1 cellular context compared by ENCODE assay signal in the genomic region with DNA sequence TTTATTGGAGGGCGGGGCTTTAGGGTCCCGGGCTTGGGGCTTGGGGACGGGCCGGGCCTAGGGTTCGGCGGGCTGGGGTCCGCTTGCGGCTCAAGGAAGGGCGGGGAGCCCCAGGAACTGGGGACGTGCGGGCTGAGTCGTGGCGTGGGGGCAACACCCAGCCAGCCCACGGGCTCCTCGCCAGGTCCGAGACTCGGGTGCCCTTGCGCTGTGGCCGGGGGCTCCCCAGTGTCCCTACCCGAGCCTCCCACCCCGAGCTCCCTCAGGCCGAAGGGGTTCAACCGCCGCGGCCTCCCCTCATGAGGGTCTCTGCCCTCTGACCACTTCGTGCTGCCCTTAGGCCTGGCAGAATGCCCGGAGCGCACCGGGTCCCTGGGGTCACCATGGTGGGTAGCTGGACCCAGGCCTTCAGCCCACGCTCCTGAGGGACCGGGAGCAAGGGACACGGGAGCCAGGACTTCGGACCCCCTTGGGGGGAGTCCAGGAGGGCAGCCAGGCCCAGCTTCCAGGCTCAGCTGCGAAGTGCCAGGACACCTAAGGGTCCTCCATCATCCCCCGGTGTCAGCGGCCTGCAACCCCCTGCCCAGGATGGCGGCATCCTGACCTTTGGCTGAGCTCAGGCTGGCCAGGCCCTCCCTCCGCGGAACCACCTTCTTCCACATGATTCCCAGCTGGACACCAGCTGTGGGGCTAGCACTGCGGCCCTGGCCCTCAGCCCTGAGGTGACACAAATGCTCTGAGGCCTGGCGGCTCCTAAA.
TF ChIP-seq lines count a peak whose summit lies in the region.

No MANE protein-coding gene starts in this region.

TF ChIP-seq in HepG2, 621 proteins besides CTCF, POLR2A, EP300 and RAD21 (continued from another document and continues in another):
- TF ChIP-seq ZNF773 (CRISPR knock-in tag; IDR thresholded peaks at IDR 0.05; ENCODE audit: borderline replicate concordance): no peak
- TF ChIP-seq, protein P1, sequence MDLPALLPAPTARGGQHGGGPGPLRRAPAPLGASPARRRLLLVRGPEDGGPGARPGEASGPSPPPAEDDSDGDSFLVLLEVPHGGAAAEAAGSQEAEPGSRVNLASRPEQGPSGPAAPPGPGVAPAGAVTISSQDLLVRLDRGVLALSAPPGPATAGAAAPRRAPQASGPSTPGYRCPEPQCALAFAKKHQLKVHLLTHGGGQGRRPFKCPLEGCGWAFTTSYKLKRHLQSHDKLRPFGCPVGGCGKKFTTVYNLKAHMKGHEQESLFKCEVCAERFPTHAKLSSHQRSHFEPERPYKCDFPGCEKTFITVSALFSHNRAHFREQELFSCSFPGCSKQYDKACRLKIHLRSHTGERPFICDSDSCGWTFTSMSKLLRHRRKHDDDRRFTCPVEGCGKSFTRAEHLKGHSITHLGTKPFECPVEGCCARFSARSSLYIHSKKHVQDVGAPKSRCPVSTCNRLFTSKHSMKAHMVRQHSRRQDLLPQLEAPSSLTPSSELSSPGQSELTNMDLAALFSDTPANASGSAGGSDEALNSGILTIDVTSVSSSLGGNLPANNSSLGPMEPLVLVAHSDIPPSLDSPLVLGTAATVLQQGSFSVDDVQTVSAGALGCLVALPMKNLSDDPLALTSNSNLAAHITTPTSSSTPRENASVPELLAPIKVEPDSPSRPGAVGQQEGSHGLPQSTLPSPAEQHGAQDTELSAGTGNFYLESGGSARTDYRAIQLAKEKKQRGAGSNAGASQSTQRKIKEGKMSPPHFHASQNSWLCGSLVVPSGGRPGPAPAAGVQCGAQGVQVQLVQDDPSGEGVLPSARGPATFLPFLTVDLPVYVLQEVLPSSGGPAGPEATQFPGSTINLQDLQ (CRISPR knock-in tag; IDR thresholded peaks at IDR 0.05): peak; percentile 58; the same call in 1 of the 2 replicates
- TF ChIP-seq FOXC1 (CRISPR knock-in tag; IDR thresholded peaks at IDR 0.05; ENCODE audit: borderline replicate concordance): no peak; the same call in 1 of the 2 replicates
- no peak for TF ChIP-seq ZNF841 (CRISPR knock-in tag; IDR thresholded peaks at IDR 0.05; ENCODE audit: borderline replicate concordance)
- TF ChIP-seq NR2F1 (CRISPR knock-in tag; IDR thresholded peaks at IDR 0.05): peak; percentile 27 to 43; a peak in 1 of 4 replicates
- TF ChIP-seq POGZ (CRISPR knock-in tag; IDR thresholded peaks at IDR 0.05): no peak
- TF ChIP-seq, protein P2, sequence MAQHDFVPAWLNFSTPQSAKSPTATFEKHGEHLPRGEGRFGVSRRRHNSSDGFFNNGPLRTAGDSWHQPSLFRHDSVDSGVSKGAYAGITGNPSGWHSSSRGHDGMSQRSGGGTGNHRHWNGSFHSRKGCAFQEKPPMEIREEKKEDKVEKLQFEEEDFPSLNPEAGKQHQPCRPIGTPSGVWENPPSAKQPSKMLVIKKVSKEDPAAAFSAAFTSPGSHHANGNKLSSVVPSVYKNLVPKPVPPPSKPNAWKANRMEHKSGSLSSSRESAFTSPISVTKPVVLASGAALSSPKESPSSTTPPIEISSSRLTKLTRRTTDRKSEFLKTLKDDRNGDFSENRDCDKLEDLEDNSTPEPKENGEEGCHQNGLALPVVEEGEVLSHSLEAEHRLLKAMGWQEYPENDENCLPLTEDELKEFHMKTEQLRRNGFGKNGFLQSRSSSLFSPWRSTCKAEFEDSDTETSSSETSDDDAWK (CRISPR knock-in tag; IDR thresholded peaks at IDR 0.05): no peak
- TF ChIP-seq SRSF1 (optimal IDR thresholded peaks at IDR 0.05; ENCODE audit: low read depth, low read length): no peak
- TF ChIP-seq, protein P3, sequence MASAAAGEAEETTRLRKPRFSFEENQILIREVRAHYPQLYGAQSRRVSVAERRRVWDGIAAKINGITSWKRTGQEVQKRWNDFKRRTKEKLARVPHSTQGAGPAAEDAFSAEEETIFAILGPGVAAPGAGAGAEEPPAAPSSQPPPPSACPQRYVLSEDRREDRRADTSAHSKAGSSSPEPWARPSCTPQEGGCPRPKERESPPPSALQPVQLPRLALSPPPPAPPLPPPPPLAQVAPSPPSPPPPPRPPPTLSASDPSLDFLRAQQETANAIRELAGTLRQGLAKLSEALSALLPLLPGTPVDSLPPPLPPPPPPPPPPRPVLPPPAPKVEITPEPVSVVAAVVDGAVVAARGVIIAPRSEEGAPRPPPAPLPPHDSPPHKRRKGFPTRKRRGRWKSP (CRISPR knock-in tag; IDR thresholded peaks at IDR 0.05): no peak
- no peak for TF ChIP-seq ZNF563 (CRISPR knock-in tag; IDR thresholded peaks at IDR 0.05)
- no peak for TF ChIP-seq ZNF674 (CRISPR knock-in tag; IDR thresholded peaks at IDR 0.05; ENCODE audit: low read depth)
- TF ChIP-seq HIVEP1 (CRISPR knock-in tag; IDR thresholded peaks at IDR 0.05): peak; percentile 54
- TF ChIP-seq, protein P4, sequence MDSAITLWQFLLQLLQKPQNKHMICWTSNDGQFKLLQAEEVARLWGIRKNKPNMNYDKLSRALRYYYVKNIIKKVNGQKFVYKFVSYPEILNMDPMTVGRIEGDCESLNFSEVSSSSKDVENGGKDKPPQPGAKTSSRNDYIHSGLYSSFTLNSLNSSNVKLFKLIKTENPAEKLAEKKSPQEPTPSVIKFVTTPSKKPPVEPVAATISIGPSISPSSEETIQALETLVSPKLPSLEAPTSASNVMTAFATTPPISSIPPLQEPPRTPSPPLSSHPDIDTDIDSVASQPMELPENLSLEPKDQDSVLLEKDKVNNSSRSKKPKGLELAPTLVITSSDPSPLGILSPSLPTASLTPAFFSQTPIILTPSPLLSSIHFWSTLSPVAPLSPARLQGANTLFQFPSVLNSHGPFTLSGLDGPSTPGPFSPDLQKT (CRISPR knock-in tag; IDR thresholded peaks at IDR 0.05; ENCODE audit: borderline replicate concordance): no peak
- TF ChIP-seq KLF12 (CRISPR knock-in tag; IDR thresholded peaks at IDR 0.05; ENCODE audit: borderline replicate concordance): 0 out of 2 replicates have a peak, but pooled peaks have one; percentile 8
- no peak; the same call in 1 of the 2 replicates for TF ChIP-seq ARNTL (CRISPR knock-in tag; IDR thresholded peaks at IDR 0.05)
- TF ChIP-seq TOPORS (CRISPR knock-in tag; IDR thresholded peaks at IDR 0.05): no peak
- TF ChIP-seq, protein P5, sequence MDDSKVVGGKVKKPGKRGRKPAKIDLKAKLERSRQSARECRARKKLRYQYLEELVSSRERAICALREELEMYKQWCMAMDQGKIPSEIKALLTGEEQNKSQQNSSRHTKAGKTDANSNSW (CRISPR knock-in tag; IDR thresholded peaks at IDR 0.05; ENCODE audit: borderline replicate concordance): no peak
- TF ChIP-seq SSRP1 (CRISPR knock-in tag; IDR thresholded peaks at IDR 0.05): no peak
- TF ChIP-seq ZNF709 (CRISPR knock-in tag; IDR thresholded peaks at IDR 0.05): no peak
- TF ChIP-seq ZNF883 (CRISPR knock-in tag; IDR thresholded peaks at IDR 0.05; ENCODE audit: not compliant biosample characterization): no peak
- no peak for TF ChIP-seq ZNF589 (CRISPR knock-in tag; conservative IDR thresholded peaks at IDR 0.05)
- TF ChIP-seq MXD4 (CRISPR knock-in tag; IDR thresholded peaks at IDR 0.05): no peak
- TF ChIP-seq, protein P6, sequence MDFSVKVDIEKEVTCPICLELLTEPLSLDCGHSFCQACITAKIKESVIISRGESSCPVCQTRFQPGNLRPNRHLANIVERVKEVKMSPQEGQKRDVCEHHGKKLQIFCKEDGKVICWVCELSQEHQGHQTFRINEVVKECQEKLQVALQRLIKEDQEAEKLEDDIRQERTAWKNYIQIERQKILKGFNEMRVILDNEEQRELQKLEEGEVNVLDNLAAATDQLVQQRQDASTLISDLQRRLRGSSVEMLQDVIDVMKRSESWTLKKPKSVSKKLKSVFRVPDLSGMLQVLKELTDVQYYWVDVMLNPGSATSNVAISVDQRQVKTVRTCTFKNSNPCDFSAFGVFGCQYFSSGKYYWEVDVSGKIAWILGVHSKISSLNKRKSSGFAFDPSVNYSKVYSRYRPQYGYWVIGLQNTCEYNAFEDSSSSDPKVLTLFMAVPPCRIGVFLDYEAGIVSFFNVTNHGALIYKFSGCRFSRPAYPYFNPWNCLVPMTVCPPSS (IDR thresholded peaks at IDR 0.05): no peak
- TF ChIP-seq, protein P7, sequence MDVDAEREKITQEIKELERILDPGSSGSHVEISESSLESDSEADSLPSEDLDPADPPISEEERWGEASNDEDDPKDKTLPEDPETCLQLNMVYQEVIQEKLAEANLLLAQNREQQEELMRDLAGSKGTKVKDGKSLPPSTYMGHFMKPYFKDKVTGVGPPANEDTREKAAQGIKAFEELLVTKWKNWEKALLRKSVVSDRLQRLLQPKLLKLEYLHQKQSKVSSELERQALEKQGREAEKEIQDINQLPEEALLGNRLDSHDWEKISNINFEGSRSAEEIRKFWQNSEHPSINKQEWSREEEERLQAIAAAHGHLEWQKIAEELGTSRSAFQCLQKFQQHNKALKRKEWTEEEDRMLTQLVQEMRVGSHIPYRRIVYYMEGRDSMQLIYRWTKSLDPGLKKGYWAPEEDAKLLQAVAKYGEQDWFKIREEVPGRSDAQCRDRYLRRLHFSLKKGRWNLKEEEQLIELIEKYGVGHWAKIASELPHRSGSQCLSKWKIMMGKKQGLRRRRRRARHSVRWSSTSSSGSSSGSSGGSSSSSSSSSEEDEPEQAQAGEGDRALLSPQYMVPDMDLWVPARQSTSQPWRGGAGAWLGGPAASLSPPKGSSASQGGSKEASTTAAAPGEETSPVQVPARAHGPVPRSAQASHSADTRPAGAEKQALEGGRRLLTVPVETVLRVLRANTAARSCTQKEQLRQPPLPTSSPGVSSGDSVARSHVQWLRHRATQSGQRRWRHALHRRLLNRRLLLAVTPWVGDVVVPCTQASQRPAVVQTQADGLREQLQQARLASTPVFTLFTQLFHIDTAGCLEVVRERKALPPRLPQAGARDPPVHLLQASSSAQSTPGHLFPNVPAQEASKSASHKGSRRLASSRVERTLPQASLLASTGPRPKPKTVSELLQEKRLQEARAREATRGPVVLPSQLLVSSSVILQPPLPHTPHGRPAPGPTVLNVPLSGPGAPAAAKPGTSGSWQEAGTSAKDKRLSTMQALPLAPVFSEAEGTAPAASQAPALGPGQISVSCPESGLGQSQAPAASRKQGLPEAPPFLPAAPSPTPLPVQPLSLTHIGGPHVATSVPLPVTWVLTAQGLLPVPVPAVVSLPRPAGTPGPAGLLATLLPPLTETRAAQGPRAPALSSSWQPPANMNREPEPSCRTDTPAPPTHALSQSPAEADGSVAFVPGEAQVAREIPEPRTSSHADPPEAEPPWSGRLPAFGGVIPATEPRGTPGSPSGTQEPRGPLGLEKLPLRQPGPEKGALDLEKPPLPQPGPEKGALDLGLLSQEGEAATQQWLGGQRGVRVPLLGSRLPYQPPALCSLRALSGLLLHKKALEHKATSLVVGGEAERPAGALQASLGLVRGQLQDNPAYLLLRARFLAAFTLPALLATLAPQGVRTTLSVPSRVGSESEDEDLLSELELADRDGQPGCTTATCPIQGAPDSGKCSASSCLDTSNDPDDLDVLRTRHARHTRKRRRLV (CRISPR knock-in tag; IDR thresholded peaks at IDR 0.05): no peak
- no peak for TF ChIP-seq CCDC6 (CRISPR knock-in tag; IDR thresholded peaks at IDR 0.05)
- TF ChIP-seq, protein P8, sequence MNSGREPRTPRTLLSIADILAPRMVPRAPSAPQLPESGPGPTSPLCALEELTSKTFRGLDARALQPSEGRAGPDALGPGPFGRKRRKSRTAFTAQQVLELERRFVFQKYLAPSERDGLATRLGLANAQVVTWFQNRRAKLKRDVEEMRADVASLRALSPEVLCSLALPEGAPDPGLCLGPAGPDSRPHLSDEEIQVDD (CRISPR knock-in tag; IDR thresholded peaks at IDR 0.05; ENCODE audit: borderline replicate concordance): 0 out of 2 replicates have a peak, but pooled peaks have one; percentile 19
- TF ChIP-seq, protein P9, sequence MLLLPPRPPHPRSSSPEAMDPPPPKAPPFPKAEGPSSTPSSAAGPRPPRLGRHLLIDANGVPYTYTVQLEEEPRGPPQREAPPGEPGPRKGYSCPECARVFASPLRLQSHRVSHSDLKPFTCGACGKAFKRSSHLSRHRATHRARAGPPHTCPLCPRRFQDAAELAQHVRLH (CRISPR knock-in tag; IDR thresholded peaks at IDR 0.05; ENCODE audit: borderline replicate concordance, low read depth): no peak
- TF ChIP-seq, protein P10, sequence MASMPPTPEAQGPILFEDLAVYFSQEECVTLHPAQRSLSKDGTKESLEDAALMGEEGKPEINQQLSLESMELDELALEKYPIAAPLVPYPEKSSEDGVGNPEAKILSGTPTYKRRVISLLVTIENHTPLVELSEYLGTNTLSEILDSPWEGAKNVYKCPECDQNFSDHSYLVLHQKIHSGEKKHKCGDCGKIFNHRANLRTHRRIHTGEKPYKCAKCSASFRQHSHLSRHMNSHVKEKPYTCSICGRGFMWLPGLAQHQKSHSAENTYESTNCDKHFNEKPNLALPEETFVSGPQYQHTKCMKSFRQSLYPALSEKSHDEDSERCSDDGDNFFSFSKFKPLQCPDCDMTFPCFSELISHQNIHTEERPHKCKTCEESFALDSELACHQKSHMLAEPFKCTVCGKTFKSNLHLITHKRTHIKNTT (CRISPR knock-in tag; IDR thresholded peaks at IDR 0.05): no peak
- TF ChIP-seq ZNF335 (CRISPR knock-in tag; IDR thresholded peaks at IDR 0.05): no peak
- TF ChIP-seq ZFP36L2 (CRISPR knock-in tag; IDR thresholded peaks at IDR 0.05): no peak
- TF ChIP-seq FOXM1 (CRISPR knock-in tag; IDR thresholded peaks at IDR 0.05): no peak
- no peak for TF ChIP-seq U2AF2 (IDR thresholded peaks at IDR 0.05; ENCODE audit: low read depth, low read length)
- peak; percentile 56 for TF ChIP-seq NR2F6 (IDR thresholded peaks at IDR 0.05)
- TF ChIP-seq NR2F6 (CRISPR knock-in tag; IDR thresholded peaks at IDR 0.05): peak; percentile 64; the same call in 1 of the 2 replicates
- TF ChIP-seq ZFP82 (CRISPR knock-in tag; IDR thresholded peaks at IDR 0.05; ENCODE audit: borderline replicate concordance): peak; percentile 38; the same call in 1 of the 2 replicates
- TF ChIP-seq, protein P11, sequence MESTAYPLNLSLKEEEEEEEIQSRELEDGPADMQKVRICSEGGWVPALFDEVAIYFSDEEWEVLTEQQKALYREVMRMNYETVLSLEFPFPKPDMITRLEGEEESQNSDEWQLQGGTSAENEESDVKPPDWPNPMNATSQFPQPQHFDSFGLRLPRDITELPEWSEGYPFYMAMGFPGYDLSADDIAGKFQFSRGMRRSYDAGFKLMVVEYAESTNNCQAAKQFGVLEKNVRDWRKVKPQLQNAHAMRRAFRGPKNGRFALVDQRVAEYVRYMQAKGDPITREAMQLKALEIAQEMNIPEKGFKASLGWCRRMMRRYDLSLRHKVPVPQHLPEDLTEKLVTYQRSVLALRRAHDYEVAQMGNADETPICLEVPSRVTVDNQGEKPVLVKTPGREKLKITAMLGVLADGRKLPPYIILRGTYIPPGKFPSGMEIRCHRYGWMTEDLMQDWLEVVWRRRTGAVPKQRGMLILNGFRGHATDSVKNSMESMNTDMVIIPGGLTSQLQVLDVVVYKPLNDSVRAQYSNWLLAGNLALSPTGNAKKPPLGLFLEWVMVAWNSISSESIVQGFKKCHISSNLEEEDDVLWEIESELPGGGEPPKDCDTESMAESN (CRISPR knock-in tag; conservative IDR thresholded peaks at IDR 0.05): peak; percentile 62; the same call in 1 of the 2 replicates
- no peak for TF ChIP-seq DMAP1 (CRISPR knock-in tag; IDR thresholded peaks at IDR 0.05)
- TF ChIP-seq ZNF572 (CRISPR knock-in tag; IDR thresholded peaks at IDR 0.05): 0 out of 2 replicates have a peak, but pooled peaks have one; percentile 20
- TF ChIP-seq, protein P12, sequence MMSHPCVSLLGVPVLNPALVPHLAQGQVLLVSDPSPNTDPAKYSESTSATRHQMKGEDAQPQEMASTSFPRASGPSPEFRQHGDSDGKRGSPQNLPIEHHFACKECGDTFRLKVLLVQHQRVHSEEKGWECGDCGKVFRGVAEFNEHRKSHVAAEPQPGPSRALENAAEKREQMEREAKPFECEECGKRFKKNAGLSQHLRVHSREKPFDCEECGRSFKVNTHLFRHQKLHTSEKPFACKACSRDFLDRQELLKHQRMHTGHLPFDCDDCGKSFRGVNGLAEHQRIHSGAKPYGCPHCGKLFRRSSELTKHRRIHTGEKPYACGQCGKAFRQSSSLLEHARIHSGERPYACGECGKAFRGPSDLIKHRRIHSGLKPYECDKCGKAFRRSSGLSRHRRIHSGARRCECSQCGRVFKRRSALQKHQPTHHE (CRISPR knock-in tag; IDR thresholded peaks at IDR 0.05; ENCODE audit: borderline replicate concordance): no peak
- no peak for TF ChIP-seq NCOA2 (CRISPR knock-in tag; IDR thresholded peaks at IDR 0.05)
- TF ChIP-seq ZNF891 (CRISPR knock-in tag; IDR thresholded peaks at IDR 0.05): no peak
- TF ChIP-seq ZNF549 (CRISPR knock-in tag; IDR thresholded peaks at IDR 0.05): no peak
